Comparison of ENCODE assay signal across 28 cellular contexts in genomic region chr7:24932389-24932788, GRCh38. TPM values are rescaled to one million over a fixed set of nuclear protein-coding genes. Genes with fewer than 3 reads are reported as not detected.
DNase-seq lines count a peak whose midpoint lies in the region; FAIRE-seq and TF ChIP-seq lines count a peak whose summit lies in the region.
"Had no signal": no experiment of that assay in that cellular context is flagged by ENCODE, and none has a peak within 500 bp of the region (broad histone marks: within the 10 kb centered on the region; RNA-seq: fewer than 3 reads in every experiment).

No MANE protein-coding gene starts in this region.

- DNase-seq in endodermal cell = no peak
- DNase-seq in HTR-8/SVneo (ENCODE audit: insufficient read length, low spot score) = no peak
- no peak for DNase-seq in GOT3 (lab: John Stamatoyannopoulos, UW)
- DNase-seq in ascending aorta (ENCODE audit: low spot score in 2 of 2) = no peak
- DNase-seq in mesendoderm = no peak
- DNase-seq: activated CD4-positive, alpha-beta T cell treated with anti-CD3 and anti-CD28 coated beads for 48 hours; activated CD8-positive, alpha-beta memory T cell treated with anti-CD3 and anti-CD28 coated beads for 24 hours; activated T-cell treated with anti-CD3 and anti-CD28 coated beads for 4 hours; amygdala; DMS 273 treated with DMSO at 0.1 percent for 48 hours; EL; naive thymus-derived CD4-positive, alpha-beta T cell; NCI-H1092; NCI-H1694; NCI-H748 treated with DMSO at 0.1 percent for 48 hours; SJCRH30; stimulated activated CD4-positive, alpha-beta T cell treated with anti-CD3 and anti-CD28 coated beads, Interleukin-15, amount 100 ng/mL, for 24 hours; stimulated activated CD4-positive, alpha-beta T cell treated with anti-CD3 and anti-CD28 coated beads, Interleukin-4, amount 100 ng/mL, for 4 hours; SW 1271; T1000; upper lobe of right lung had no signal

- 0 out of 22 replicates have a peak, but pooled peaks cover 0 to 10% (median 0%) of the 10 kb centered on the region in 11 experiments for H4K20me1 ChIP-seq in BLaER1 treated with 17β-estradiol and CSF1 and Interleukin-3, amounts not matched to agents 10 nM and 100 nM
- no peaks in the 10 kb centered on the region for H4K20me1 ChIP-seq in OCI-LY3 (ENCODE audit: insufficient read depth, low read length)

- H3K4ac ChIP-seq in mesendoderm (ENCODE audit: low read depth, low read length) = no peak overlapping the region

- peaks cover 6 to 19% (median 11%) of the 10 kb centered on the region in 11 experiments; a peak in 21 of 22 replicates for H3K9me3 ChIP-seq in BLaER1 treated with 17β-estradiol and CSF1 and Interleukin-3, amounts not matched to agents 10 nM and 100 nM (replicated peaks in 1 of 11)
- H3K9me3 ChIP-seq in OCI-LY3 (ENCODE audit: insufficient read depth, low read length) (no peaks in the 10 kb centered on the region), endodermal cell (ENCODE audit: control insufficient read depth, low read length) (no peaks in the 10 kb centered on the region), skeletal muscle satellite cell (replicated peaks; ENCODE audit: low read length) (no peaks in the 10 kb centered on the region), ascending aorta (no peaks in the 10 kb centered on the region)
- H3K9me3 ChIP-seq: A549, upper lobe of right lung had no signal

- peaks cover 3% of the 10 kb centered on the region for H3K79me1 ChIP-seq in mesendoderm (ENCODE audit: low read length)

- no peak overlapping the region for H4K5ac ChIP-seq in mesendoderm (ENCODE audit: low read length)

- no peak overlapping the region for H3K4me3 Mint-ChIP-seq in endodermal cell
- H3K4me3 Mint-ChIP-seq: naive thymus-derived CD4-positive, alpha-beta T cell had no signal

- H3K79me2 ChIP-seq in OCI-LY3 (ENCODE audit: low read length) = no peaks in the 10 kb centered on the region
- H3K79me2 ChIP-seq in mesendoderm (ENCODE audit: control insufficient read depth, insufficient read depth, low read length) = no peaks in the 10 kb centered on the region

- H2BK120ac ChIP-seq in mesendoderm (ENCODE audit: low read depth, low read length) = no peak overlapping the region

- peak overlapping the region in 7 of 11 experiments; percentile 5 to 62 (median 45); a peak in 12 of 22 replicates for H3K27ac ChIP-seq in BLaER1 treated with 17β-estradiol and CSF1 and Interleukin-3, amounts not matched to agents 10 nM and 100 nM
- no peak overlapping the region for H3K27ac ChIP-seq in OCI-LY3 (ENCODE audit: low read length)
- H3K27ac ChIP-seq in endodermal cell (ENCODE audit: low read depth, low read length) = peak overlapping the region; percentile 36
- no peak overlapping the region for H3K27ac ChIP-seq in ascending aorta
- H3K27ac ChIP-seq in mesendoderm (ENCODE audit: low read depth, low read length) = no peak overlapping the region
- H3K27ac ChIP-seq: A549, SJCRH30, upper lobe of right lung, VCaP had no signal

- H3K9ac ChIP-seq in BLaER1 treated with 17β-estradiol and CSF1 and Interleukin-3, amounts not matched to agents 10 nM and 100 nM = peak overlapping the region in 5 of 11 experiments; percentile 32 to 47 (median 41); a peak in 7 of 22 replicates
- H3K9ac ChIP-seq in OCI-LY3 (ENCODE audit: low read length) (no peak overlapping the region), endodermal cell (ENCODE audit: extremely low read depth, low read length, poor library complexity, severe bottlenecking) (no peak overlapping the region), skeletal muscle satellite cell (ENCODE audit: low read depth, low read length) (no peak overlapping the region), mesendoderm (ENCODE audit: low read length) (no peak overlapping the region)

- no peak overlapping the region for H3K18ac ChIP-seq in mesendoderm (ENCODE audit: low read length)

- TF ChIP-seq CTCF in OCI-LY3 (IDR thresholded peaks at IDR 0.05; ENCODE audit: low read depth, low read length) (no peak), endodermal cell (conservative IDR thresholded peaks at IDR 0.05) (no peak), ascending aorta (IDR thresholded peaks at IDR 0.05) (no peak)

- intact Hi-C loops in ascending aorta (cut with DNase I) = no loop called here

- no peak overlapping the region for H3K23ac ChIP-seq in mesendoderm (ENCODE audit: low read length)

- H3K27ac Mint-ChIP-seq in endodermal cell = no peak overlapping the region
- H3K27ac Mint-ChIP-seq: activated naive CD4-positive, alpha-beta T cell treated with anti-CD3 and anti-CD28 coated beads, Interleukin-2, amount 50 U/mL, for 72 hours; activated T-helper 2 cell treated with anti-CD3 and anti-CD28 coated beads, Interferon-gamma antibody, Interleukin-2, Interleukin-4, amounts not matched to agents 10 μg/mL and 5 μg/mL and 100 μg/mL, durations not matched to agents 14 hours and 24 hours and 36 hours had no signal

- no peak overlapping the region for H2AFZ ChIP-seq in OCI-LY3 (ENCODE audit: low read depth, low read length)

- H3K56ac ChIP-seq in mesendoderm (ENCODE audit: low read length) = no peak overlapping the region

- H2AK5ac ChIP-seq in mesendoderm (ENCODE audit: low read length) = no peak overlapping the region

- peak overlapping the region; percentile 54 to 91 (median 80) for H3K4me2 ChIP-seq in BLaER1 treated with 17β-estradiol and CSF1 and Interleukin-3, amounts not matched to agents 10 nM and 100 nM
- peak overlapping the region; percentile 55 for H3K4me2 ChIP-seq in OCI-LY3 (ENCODE audit: low read length)
- peak overlapping the region; percentile 17 for H3K4me2 ChIP-seq in skeletal muscle satellite cell (ENCODE audit: low read length)
- no peak overlapping the region for H3K4me2 ChIP-seq in mesendoderm (ENCODE audit: low read length)
- H3K4me2 ChIP-seq: A549 had no signal

- H2BK15ac ChIP-seq in mesendoderm (replicated peaks; ENCODE audit: low read depth) = no peak overlapping the region

- H3K4me1 Mint-ChIP-seq in endodermal cell = peaks cover 4% of the 10 kb centered on the region

- no peaks in the 10 kb centered on the region for H3K27me3 Mint-ChIP-seq in endodermal cell (ENCODE audit: insufficient read depth)
- H3K27me3 Mint-ChIP-seq: naive thymus-derived CD4-positive, alpha-beta T cell had no signal

- no peaks in the 10 kb centered on the region for H3K27me3 ChIP-seq in BLaER1 treated with 17β-estradiol and CSF1 and Interleukin-3, amounts not matched to agents 10 nM and 100 nM
- H3K27me3 ChIP-seq in OCI-LY3 (ENCODE audit: low read depth, low read length) (no peaks in the 10 kb centered on the region), endodermal cell (ENCODE audit: control insufficient read depth, insufficient read depth, low read length, poor library complexity, severe bottlenecking) (no peaks in the 10 kb centered on the region), skeletal muscle satellite cell (ENCODE audit: control insufficient read depth, insufficient read depth, low read length) (no peaks in the 10 kb centered on the region), ascending aorta (no peaks in the 10 kb centered on the region), mesendoderm (ENCODE audit: insufficient read depth, low read length, poor library complexity) (no peaks in the 10 kb centered on the region)
- H3K27me3 ChIP-seq: SJCRH30, upper lobe of right lung had no signal

- no peak overlapping the region for H4K8ac ChIP-seq in mesendoderm (ENCODE audit: low read depth, low read length)

- H3K36me3 ChIP-seq in BLaER1 treated with 17β-estradiol and CSF1 and Interleukin-3, amounts not matched to agents 10 nM and 100 nM = peaks cover 0 to 8% (median 0%) of the 10 kb centered on the region in 11 experiments; a peak in 3 of 22 replicates
- H3K36me3 ChIP-seq in OCI-LY3 (replicated peaks; ENCODE audit: low read depth, low read length) (no peaks in the 10 kb centered on the region), endodermal cell (ENCODE audit: control insufficient read depth, insufficient read depth, low read length) (no peaks in the 10 kb centered on the region), skeletal muscle satellite cell (ENCODE audit: insufficient read depth, low read length) (peaks cover 3% of the 10 kb centered on the region), ascending aorta (no peaks in the 10 kb centered on the region), mesendoderm (ENCODE audit: control insufficient read depth, insufficient read depth, low read length) (no peaks in the 10 kb centered on the region)
- H3K36me3 ChIP-seq: SJCRH30, upper lobe of right lung had no signal

- FAIRE-seq in HTR-8/SVneo (lab: Jason Lieb, UNC) = no peak
- FAIRE-seq: A549 had no signal

- H3K9me3 Mint-ChIP-seq in endodermal cell = no peaks in the 10 kb centered on the region

- H3K36me3 Mint-ChIP-seq in endodermal cell (ENCODE audit: low read depth) = no peaks in the 10 kb centered on the region

- 87 to 100% methylated on average over 1 to 3 of the region's 3 CpGs for WGBS in endodermal cell (ENCODE audit: insufficient coverage in 1 of 2, insufficient read length in 1 of 2), 2 experiments
- WGBS in mesendoderm (ENCODE audit: extremely low coverage, insufficient coverage, low lambda C conversion rate) = no CpG with 5 or more reads among the region's 3 CpGs

- no peak overlapping the region for H2BK5ac ChIP-seq in mesendoderm (ENCODE audit: low read length)

- peaks cover 22 to 54% (median 41%) of the 10 kb centered on the region in 10 experiments for H3K4me1 ChIP-seq in BLaER1 treated with 17β-estradiol and CSF1 and Interleukin-3, amounts not matched to agents 10 nM and 100 nM
- peaks cover 12% of the 10 kb centered on the region for H3K4me1 ChIP-seq in OCI-LY3 (ENCODE audit: low read length)
- no peaks in the 10 kb centered on the region for H3K4me1 ChIP-seq in endodermal cell (ENCODE audit: control insufficient read depth, insufficient read depth, low read length)
- peaks cover 32% of the 10 kb centered on the region for H3K4me1 ChIP-seq in skeletal muscle satellite cell (ENCODE audit: control insufficient read depth, insufficient read depth, low read length)
- no peaks in the 10 kb centered on the region for H3K4me1 ChIP-seq in ascending aorta
- peaks cover 2% of the 10 kb centered on the region for H3K4me1 ChIP-seq in mesendoderm (ENCODE audit: control insufficient read depth, low read depth, low read length)
- H3K4me1 ChIP-seq: SJCRH30, upper lobe of right lung had no signal

- peak overlapping the region in 7 of 10 experiments; percentile 1 to 54 (median 35); a peak in 8 of 20 replicates for H3K4me3 ChIP-seq in BLaER1 treated with 17β-estradiol and CSF1 and Interleukin-3, amounts not matched to agents 10 nM and 100 nM
- H3K4me3 ChIP-seq in OCI-LY3 (ENCODE audit: low read length) (0 out of 2 replicates have a peak overlapping the region, but pooled peaks have one; percentile 37), endodermal cell (ENCODE audit: low read length) (no peak overlapping the region), skeletal muscle satellite cell (ENCODE audit: low read length) (no peak overlapping the region), ascending aorta (no peak overlapping the region), mesendoderm (ENCODE audit: low read length) (no peak overlapping the region)
- H3K4me3 ChIP-seq: A549, SJCRH30, upper lobe of right lung had no signal

RNA-seq across cellular contexts. Expression of gene OSBPL3, which starts 47.6 kb away (rescaled TPM):
- 10 to 100 TPM in 1 of 2 donors, 1 to 10 TPM in 1; 9.8 to 11.3 TPM for total RNA-seq in endodermal cell
- 6.3 TPM for polyA plus RNA-seq in endodermal cell (2013, experiment 1 of 2)
- polyA plus RNA-seq in endodermal cell (2013, experiment 2 of 2) = 5.8 TPM
- total RNA-seq in skeletal muscle satellite cell (2012; rRNA removed) = 7.2 and 10.4 TPM in 2 replicates
- 0.96 TPM for total RNA-seq in ascending aorta
- 4.9 TPM for polyA plus RNA-seq in mesendoderm (2013, experiment 1 of 2)
- polyA plus RNA-seq in mesendoderm (2013, experiment 2 of 2) = 5.7 TPM

Comparison
In these comparisons a context has a peak if more than half of its experiments do, and no peak if none do; other contexts are left out.
1. H3K27ac ChIP-seq: peak in BLaER1 treated with 17β-estradiol and CSF1 and Interleukin-3, amounts not matched to agents 10 nM and 100 nM (7 of 11) and endodermal cell (single experiment); none in OCI-LY3 (single experiment), ascending aorta (0 of 2) and mesendoderm (single experiment).
2. H3K4me3 ChIP-seq: peak in BLaER1 treated with 17β-estradiol and CSF1 and Interleukin-3, amounts not matched to agents 10 nM and 100 nM (7 of 10) and OCI-LY3 (single experiment); none in endodermal cell (single experiment), skeletal muscle satellite cell (single experiment), ascending aorta (0 of 2) and mesendoderm (single experiment).